In genomic region chr11:32580967-32581366, GRCh38 we compare ENCODE assay signal across 1 cellular context.
TF ChIP-seq lines count a peak whose summit lies in the region.

No MANE protein-coding gene starts in this region.

TF ChIP-seq in H1, 55 proteins besides CTCF, POLR2A, EP300 and RAD21:
- TF ChIP-seq HDAC6 (IDR thresholded peaks at IDR 0.05; ENCODE audit: low read depth, low read length): no peak
- TF ChIP-seq BACH1 (IDR thresholded peaks at IDR 0.05; ENCODE audit: low read length): no peak
- no peak for TF ChIP-seq MAX (IDR thresholded peaks at IDR 0.05)
- no peak for TF ChIP-seq E2F6 (IDR thresholded peaks at IDR 0.05)
- no peak for TF ChIP-seq SIRT6 (IDR thresholded peaks at IDR 0.05; ENCODE audit: low read length)
- no peak for TF ChIP-seq TAF7 (optimal IDR thresholded peaks at IDR 0.05; ENCODE audit: borderline replicate concordance, low read depth, low read length)
- no peak for TF ChIP-seq TBP (IDR thresholded peaks at IDR 0.05; ENCODE audit: low read depth, low read length)
- TF ChIP-seq RFX5 (IDR thresholded peaks at IDR 0.05; ENCODE audit: borderline replicate concordance, low read depth, low read length): no peak
- TF ChIP-seq CHD7 (IDR thresholded peaks at IDR 0.05; ENCODE audit: insufficient replicate concordance, low read length): no peak
- TF ChIP-seq KDM5A (IDR thresholded peaks at IDR 0.05; ENCODE audit: low read length): no peak
- TF ChIP-seq BRCA1 (IDR thresholded peaks at IDR 0.05; ENCODE audit: low read depth, low read length): no peak
- TF ChIP-seq SP1 (IDR thresholded peaks at IDR 0.05; ENCODE audit: low read depth, low read length): no peak
- TF ChIP-seq CBX8 (IDR thresholded peaks at IDR 0.05; ENCODE audit: borderline replicate concordance, low read depth, low read length): no peak
- TF ChIP-seq TCF12 (IDR thresholded peaks at IDR 0.05; ENCODE audit: low read depth, low read length): no peak
- no peak for TF ChIP-seq POU5F1 (IDR thresholded peaks at IDR 0.05; ENCODE audit: low read depth, low read length)
- no peak for TF ChIP-seq PHF8 (conservative IDR thresholded peaks at IDR 0.05; ENCODE audit: low read depth, low read length)
- TF ChIP-seq GABPA (IDR thresholded peaks at IDR 0.05; ENCODE audit: borderline replicate concordance, insufficient read depth, low read length): no peak
- no peak for TF ChIP-seq MAFK (IDR thresholded peaks at IDR 0.05; ENCODE audit: low read depth, low read length)
- no peak for TF ChIP-seq SUZ12 (IDR thresholded peaks at IDR 0.05; ENCODE audit: low read length)
- TF ChIP-seq BCL11A (IDR thresholded peaks at IDR 0.05; ENCODE audit: low read depth in 2 of 2, low read length in 2 of 2): no peak
